In the genomic region with DNA sequence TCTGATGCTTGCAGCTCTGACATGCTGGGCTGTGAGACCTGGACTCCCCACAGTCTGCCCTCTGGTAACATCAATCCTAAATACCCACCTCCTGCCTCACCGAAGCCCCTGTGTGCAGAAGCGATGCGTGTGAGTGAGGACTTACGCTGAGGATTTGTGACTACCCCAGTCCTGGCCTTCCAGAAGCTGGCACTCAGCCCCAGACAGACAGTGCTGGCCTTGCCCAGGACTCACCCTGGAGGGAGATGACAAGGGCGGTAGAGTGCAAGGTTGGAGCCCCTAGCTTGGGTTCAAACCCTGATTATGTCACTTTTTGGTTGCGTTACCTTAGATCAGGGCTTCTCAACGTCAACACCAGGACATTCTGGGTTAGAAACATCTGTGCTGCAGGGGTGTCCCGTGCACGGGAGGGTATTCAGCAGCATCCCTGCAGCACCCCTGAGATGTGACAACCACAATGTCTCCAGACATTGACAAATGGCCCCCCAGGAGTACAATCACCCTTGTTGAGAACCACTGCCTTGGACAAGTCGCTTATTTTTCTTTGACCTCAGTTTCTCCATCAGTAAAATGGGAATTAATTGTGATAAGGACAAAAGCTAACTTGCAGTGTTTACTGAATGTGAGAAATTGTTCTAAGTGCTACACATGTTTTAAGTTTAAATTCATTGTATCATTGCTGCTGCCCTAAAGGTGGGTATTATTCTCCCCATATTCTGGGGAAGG, we compare ENCODE assay signal across 1 cellular context.
TF ChIP-seq lines count a peak whose summit lies in the region.

No MANE protein-coding gene starts in this region.

TF ChIP-seq in HepG2, 621 proteins besides CTCF, POLR2A, EP300 and RAD21:
- TF ChIP-seq MIER2 (CRISPR knock-in tag; IDR thresholded peaks at IDR 0.05) (no peak), DNMT3B (CRISPR knock-in tag; conservative IDR thresholded peaks at IDR 0.05) (no peak), ZNF629 (CRISPR knock-in tag; conservative IDR thresholded peaks at IDR 0.05) (peak; percentile 65)
- TF ChIP-seq, protein P1, sequence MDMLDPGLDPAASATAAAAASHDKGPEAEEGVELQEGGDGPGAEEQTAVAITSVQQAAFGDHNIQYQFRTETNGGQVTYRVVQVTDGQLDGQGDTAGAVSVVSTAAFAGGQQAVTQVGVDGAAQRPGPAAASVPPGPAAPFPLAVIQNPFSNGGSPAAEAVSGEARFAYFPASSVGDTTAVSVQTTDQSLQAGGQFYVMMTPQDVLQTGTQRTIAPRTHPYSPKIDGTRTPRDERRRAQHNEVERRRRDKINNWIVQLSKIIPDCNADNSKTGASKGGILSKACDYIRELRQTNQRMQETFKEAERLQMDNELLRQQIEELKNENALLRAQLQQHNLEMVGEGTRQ (IDR thresholded peaks at IDR 0.05; ENCODE audit: low read depth, low read length), result no peak
- TF ChIP-seq, protein P1 (CRISPR knock-in tag; IDR thresholded peaks at IDR 0.05; ENCODE audit: borderline replicate concordance), result no peak
